Comparison of ENCODE assay signal across 26 cellular contexts in genomic region chr3:48058089-48058488, GRCh38. TPM values are rescaled to one million over a fixed set of nuclear protein-coding genes. Genes with fewer than 3 reads are reported as not detected.
DNase-seq lines count a peak whose midpoint lies in the region; ATAC-seq and TF ChIP-seq lines count a peak whose summit lies in the region.
"Had no signal": no experiment of that assay in that cellular context is flagged by ENCODE, and none has a peak within 500 bp of the region (broad histone marks: within the 10 kb centered on the region; RNA-seq: fewer than 3 reads in every experiment).

No MANE protein-coding gene starts in this region.

- H3K4me1 ChIP-seq in right atrium auricular region (peaks cover 0 to 19% of the 10 kb centered on the region in 2 donors), thoracic aorta (ENCODE audit: control insufficient read depth in 1 of 2, low read depth in 2 of 2) (peaks cover 18 to 41% of the 10 kb centered on the region in 2 donors), esophagus muscularis mucosa (peaks cover 18 to 33% (median 27%) of the 10 kb centered on the region in 4 donors)
- H3K4me1 ChIP-seq: prostate gland had no signal

- no peak overlapping the region for H3K4me3 ChIP-seq in right atrium auricular region
- H3K4me3 ChIP-seq in thoracic aorta: peak overlapping the region; percentile 52
- H3K4me3 ChIP-seq in esophagus muscularis mucosa: no peak overlapping the region
- H3K4me3 ChIP-seq: prostate gland, vagina had no signal

- H3K4me1 Mint-ChIP-seq in glutamatergic neuron (ENCODE audit: low read depth, unreplicated experiment): no peaks in the 10 kb centered on the region

- peaks cover 14% of the 10 kb centered on the region for H3K9me3 Mint-ChIP-seq in glutamatergic neuron (ENCODE audit: unreplicated experiment)

- no peaks in the 10 kb centered on the region for H3K9me3 ChIP-seq in right atrium auricular region
- no peaks in the 10 kb centered on the region for H3K9me3 ChIP-seq in thoracic aorta
- H3K9me3 ChIP-seq in esophagus muscularis mucosa: no peaks in the 10 kb centered on the region
- H3K9me3 ChIP-seq: prostate gland, vagina had no signal

- H3K36me3 Mint-ChIP-seq in glutamatergic neuron (ENCODE audit: unreplicated experiment): peaks cover 20% of the 10 kb centered on the region

- no peak for TF ChIP-seq CTCF in right atrium auricular region (IDR thresholded peaks at IDR 0.05)
- TF ChIP-seq CTCF in glutamatergic neuron (IDR thresholded peaks at IDR 0.05; ENCODE audit: partially characterized antibody, unreplicated experiment): no peak
- no peak for TF ChIP-seq CTCF in thoracic aorta (IDR thresholded peaks at IDR 0.05)
- no peak for TF ChIP-seq CTCF in esophagus muscularis mucosa (IDR thresholded peaks at IDR 0.05)

- intact Hi-C loops in Right ventricle myocardium superior (cut with DNase I): no loop called here
- intact Hi-C loops in esophagus muscularis mucosa (cut with DNase I): no loop called here

- no peak for TF ChIP-seq EP300 in esophagus muscularis mucosa (IDR thresholded peaks at IDR 0.05)

- H3K27me3 ChIP-seq in right atrium auricular region (no peaks in the 10 kb centered on the region), thoracic aorta (replicated peaks; ENCODE audit: insufficient read depth) (no peaks in the 10 kb centered on the region), esophagus muscularis mucosa (no peaks in the 10 kb centered on the region)
- H3K27me3 ChIP-seq: spleen, vagina had no signal

- DNase-seq in Right ventricle myocardium superior: no peak
- DNase-seq in right atrium auricular region (ENCODE audit: low spot score): no peak
- DNase-seq in amniotic epithelial cell (ENCODE audit: low read depth): peak; percentile 45
- no peak for DNase-seq in glutamatergic neuron
- no peak for DNase-seq in thoracic aorta (ENCODE audit: low spot score)
- DNase-seq in HCEC 1CT: no peak
- no peak for DNase-seq in esophagus muscularis mucosa (ENCODE audit: extremely low spot score)
- DNase-seq: ACHN; activated CD4-positive, alpha-beta T cell treated with anti-CD3 and anti-CD28 coated beads for 4 hours; activated CD8-positive, alpha-beta memory T cell treated with anti-CD3 and anti-CD28 coated beads, Interleukin-2, amount 50 U/mL, for 4 hours; activated effector memory CD4-positive, alpha-beta T cell treated with Interleukin-2 at 50 U/mL for 16 hours; amniotic stem cell; CD4-positive, alpha-beta memory T cell; DMS153; hypothalamus; kidney; mesendoderm; naive thymus-derived CD8-positive, alpha-beta T cell; NCI-H2227 treated with DMSO at 0.1 percent for 48 hours; spleen; stimulated activated CD8-positive, alpha-beta memory T cell treated with anti-CD3 and anti-CD28 coated beads, Interleukin-4, amount 100 ng/mL, for 48 hours; substantia nigra had no signal

- ATAC-seq in Right ventricle myocardium superior (ENCODE audit: poor library complexity) (peak; percentile 40), thoracic aorta (ENCODE audit: insufficient number of reproducible peaks, low FRiP score, low read depth) (no peak), HG03108 (IDR thresholded peaks at IDR 0.05; ENCODE audit: unreplicated experiment) (no peak)
- ATAC-seq: naive thymus-derived CD8-positive, alpha-beta T cell had no signal

- H3K4me3 Mint-ChIP-seq in glutamatergic neuron (ENCODE audit: unreplicated experiment): peak overlapping the region; percentile 8

- H3K36me3 ChIP-seq in right atrium auricular region (no peaks in the 10 kb centered on the region), thoracic aorta (peaks cover 4% of the 10 kb centered on the region), esophagus muscularis mucosa (no peaks in the 10 kb centered on the region)
- H3K36me3 ChIP-seq: prostate gland, vagina had no signal

- H3K27me3 Mint-ChIP-seq in glutamatergic neuron (ENCODE audit: unreplicated experiment): peaks cover 9% of the 10 kb centered on the region
- H3K27me3 Mint-ChIP-seq: CD4-positive, alpha-beta memory T cell; naive thymus-derived CD8-positive, alpha-beta T cell had no signal

- 65% methylated on average over 6 of the region's 6 CpGs for WGBS in esophagus muscularis mucosa

- H3K27ac Mint-ChIP-seq in glutamatergic neuron (ENCODE audit: unreplicated experiment): peak overlapping the region; percentile 84

- H3K27ac ChIP-seq in right atrium auricular region (peak overlapping the region in 1 of 2 donors; percentile 55), thoracic aorta (no peak overlapping the region), esophagus muscularis mucosa (replicated peaks in 1 of 4) (no peak overlapping the region)
- H3K27ac ChIP-seq: HL-60, prostate gland, vagina had no signal

- TF ChIP-seq POLR2A in esophagus muscularis mucosa (IDR thresholded peaks at IDR 0.05; ENCODE audit: low read depth): no peak

RNA-seq across cellular contexts. Expression of gene MAP4, which starts 41.9 kb away (rescaled TPM):
- total RNA-seq in Right ventricle myocardium superior (426 TPM), right atrium auricular region (100 to 1,000 TPM; 428 to 552 TPM), glutamatergic neuron (ENCODE audit: unreplicated experiment) (319 TPM), thoracic aorta (100 to 1,000 TPM; 252 to 264 TPM), esophagus muscularis mucosa (100 to 1,000 TPM; 239 to 338 (median 284) TPM)
